ENCODE assay signal across 9 cellular contexts in genomic region chr11:75768909-75769771, GRCh38. TPM values are rescaled to one million over a fixed set of nuclear protein-coding genes. Genes with fewer than 3 reads are reported as not detected.
A peak's percentile ranks its signal among the peaks of the same experiment; 100 is the strongest.
DNase-seq lines count a peak whose midpoint lies in the region; ATAC-seq and TF ChIP-seq lines count a peak whose summit lies in the region.
"Had no signal": no experiment of that assay in that cellular context is flagged by ENCODE, and none has a peak within 500 bp of the region (broad histone marks: within the 10 kb centered on the region; RNA-seq: fewer than 3 reads in every experiment).

No MANE protein-coding gene starts in this region.

- H3K36me3 Mint-ChIP-seq in activated T-cell treated with anti-CD3 and anti-CD28 coated beads, Interleukin-2, amount 50 U/mL, for 24 hours (ENCODE audit: low read depth), result no peaks in the 10 kb centered on the region

- DNase-seq in activated T-cell treated with anti-CD3 and anti-CD28 coated beads, Interleukin-2, amount 50 U/mL, for 24 hours, result peak; percentile 43
- no peak for DNase-seq in activated T-cell treated with anti-CD3 and anti-CD28 coated beads, Interleukin-2, amount 50 U/mL, for 1 hour
- DNase-seq in adipocyte (ENCODE audit: low read depth) (no peak), kidney epithelial cell (ENCODE audit: low read depth) (no peak), thyroid gland (peak; percentile 14 to 15), occipital lobe (lab: John Stamatoyannopoulos, UW) (no peak)

- no peak overlapping the region for H3K27ac Mint-ChIP-seq in activated T-cell treated with anti-CD3 and anti-CD28 coated beads, Interleukin-2, amount 50 U/mL, for 24 hours

- H3K27me3 Mint-ChIP-seq in activated T-cell treated with anti-CD3 and anti-CD28 coated beads, Interleukin-2, amount 50 U/mL, for 24 hours, result peaks cover 25% of the 10 kb centered on the region

- intact Hi-C loops in thyroid gland (cut with DNase I), result loop anchor here (10.0 kb wide), 1 partner anchor 224 kb away; no protein-coding TSS in a partner anchor

- ATAC-seq in HG03159 (IDR thresholded peaks at IDR 0.05; ENCODE audit: unreplicated experiment) (no peak), HG02852 (IDR thresholded peaks at IDR 0.05; ENCODE audit: unreplicated experiment) (no peak)

- peak overlapping the region in 1 of 3 donors; percentile 44 for H3K27ac ChIP-seq in thyroid gland

- WGBS in thyroid gland, 2 donors, result 30 to 31% methylated on average over 14 to 24 of the region's 46 CpGs

- H3K9ac ChIP-seq in adipocyte (ENCODE audit: low read length), result peak overlapping the region; percentile 92

- H3K9me3 ChIP-seq in adipocyte (ENCODE audit: control insufficient read depth, low read length) (no peaks in the 10 kb centered on the region), thyroid gland (no peaks in the 10 kb centered on the region)

- H3K4me1 ChIP-seq in adipocyte (ENCODE audit: control insufficient read depth, insufficient read depth, low read length) (peaks cover 67% of the 10 kb centered on the region), thyroid gland (peaks cover 7 to 45% of the 10 kb centered on the region in 2 donors)

- no peak for TF ChIP-seq POLR2A in thyroid gland (IDR thresholded peaks at IDR 0.05)

- H3K36me3 ChIP-seq in adipocyte (ENCODE audit: control insufficient read depth, insufficient read depth, low read length, severe bottlenecking) (peaks cover 13% of the 10 kb centered on the region), kidney epithelial cell (ENCODE audit: control insufficient read depth, insufficient read depth, low read length) (no peaks in the 10 kb centered on the region), thyroid gland (no peaks in the 10 kb centered on the region)

- peaks cover 32% of the 10 kb centered on the region for H3K4me1 Mint-ChIP-seq in activated T-cell treated with anti-CD3 and anti-CD28 coated beads, Interleukin-2, amount 50 U/mL, for 24 hours (ENCODE audit: low read depth)

- H3K27me3 ChIP-seq in adipocyte (replicated peaks; ENCODE audit: control insufficient read depth, insufficient read depth, low read length) (no peaks in the 10 kb centered on the region), kidney epithelial cell (ENCODE audit: control insufficient read depth, insufficient read depth, low read length) (peaks cover 25% of the 10 kb centered on the region), thyroid gland (no peaks in the 10 kb centered on the region)

- no peak for TF ChIP-seq CTCF in kidney epithelial cell (IDR thresholded peaks at IDR 0.05; ENCODE audit: insufficient read depth, low read length, poor library complexity, severe bottlenecking)
- TF ChIP-seq CTCF in thyroid gland (IDR thresholded peaks at IDR 0.05), result no peak

- H3K4me3 ChIP-seq in adipocyte (ENCODE audit: low read length) (peak overlapping the region; percentile 90), kidney epithelial cell (ENCODE audit: low read depth, low read length) (peak overlapping the region; percentile 39), thyroid gland (replicated peaks in 1 of 3) (peak overlapping the region; percentile 11 to 37 (median 19))

- peak overlapping the region; percentile 40 for H3K4me3 Mint-ChIP-seq in activated T-cell treated with anti-CD3 and anti-CD28 coated beads, Interleukin-2, amount 50 U/mL, for 24 hours

- H3K9me3 Mint-ChIP-seq in activated T-cell treated with anti-CD3 and anti-CD28 coated beads, Interleukin-2, amount 50 U/mL, for 24 hours, result no peaks in the 10 kb centered on the region

RNA-seq across cellular contexts. Expression of gene DGAT2, which starts 0.6 kb away (rescaled TPM):
- total RNA-seq in kidney epithelial cell (2.7 and 2.9 TPM in 2 replicates), thyroid gland (10 to 100 TPM in 3 of 4 donors, 1 to 10 TPM in 1; 9.9 to 20.7 (median 16.3) TPM), occipital lobe (4.4 TPM)

RNA-seq across cellular contexts. Expression of gene UVRAG, which starts 45.9 kb away (rescaled TPM):
- total RNA-seq in kidney epithelial cell (14.3 and 16.2 TPM in 2 replicates), thyroid gland (10 to 100 TPM; 27.1 to 35.9 (median 31.0) TPM), occipital lobe (38.1 TPM)

RNA-seq across cellular contexts. Expression of gene MOGAT2, which starts 51.5 kb away (rescaled TPM):
- total RNA-seq in kidney epithelial cell, result not detected in 2 replicates
- 1 to 10 TPM in 1 of 4 donors, not detected in 3; 1.0 TPM for total RNA-seq in thyroid gland
- total RNA-seq in occipital lobe, result not detected
- total RNA-seq: aorta had no signal

Comparison
In these comparisons a context has a peak if more than half of its experiments do, and no peak if none do; other contexts are left out.
1. DNase-seq: peak in activated T-cell treated with anti-CD3 and anti-CD28 coated beads, Interleukin-2, amount 50 U/mL, for 24 hours (single experiment) and thyroid gland (2 of 2); none in activated T-cell treated with anti-CD3 and anti-CD28 coated beads, Interleukin-2, amount 50 U/mL, for 1 hour (single experiment), adipocyte (single experiment), kidney epithelial cell (single experiment) and occipital lobe (single experiment).
2. H3K4me3 ChIP-seq: peak in every context shown above with its lines; median percentile 90 in adipocyte; 39 in kidney epithelial cell; 19 in thyroid gland.